Comparison of ENCODE assay signal across 9 cellular contexts in the genomic region with DNA sequence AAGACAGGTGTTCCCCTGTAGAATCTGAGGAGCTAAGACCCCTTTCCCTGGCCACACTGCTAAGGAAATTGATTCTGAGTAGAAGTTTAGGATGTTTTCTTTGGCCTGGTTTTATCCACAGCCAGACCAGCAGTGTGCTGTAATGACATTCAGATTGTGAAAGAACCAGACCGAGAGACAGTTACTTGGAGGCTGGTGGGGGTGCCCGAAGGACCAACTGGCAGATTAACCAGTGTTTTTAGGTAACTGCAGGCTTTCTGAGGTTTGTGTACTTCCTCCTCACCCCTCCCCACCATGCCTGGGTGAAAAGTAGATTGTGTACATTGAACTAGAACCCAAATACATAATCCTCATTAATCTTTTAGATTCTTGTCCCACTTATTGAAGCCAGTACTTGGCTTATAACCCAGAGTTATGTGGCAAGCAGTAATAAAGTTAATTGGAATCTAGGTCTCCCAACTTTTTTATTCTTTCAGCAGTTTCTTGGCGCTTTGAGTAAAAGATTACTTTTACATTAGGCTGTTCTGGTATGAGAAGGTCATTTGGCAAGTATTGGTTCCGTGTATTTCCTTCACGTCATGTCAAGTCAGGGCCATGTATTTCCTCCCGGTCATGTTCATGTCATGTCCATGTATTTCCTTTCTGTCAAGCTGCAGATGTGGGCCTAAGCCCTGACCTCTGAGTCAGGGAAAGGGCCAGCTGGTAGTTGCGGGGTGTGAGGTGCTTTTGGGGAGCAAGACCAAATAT.
A peak's percentile ranks its signal among the peaks of the same experiment; 100 is the strongest.
DNase-seq lines count a peak whose midpoint lies in the region; ATAC-seq, FAIRE-seq and TF ChIP-seq lines count a peak whose summit lies in the region.
"Had no signal": no experiment of that assay in that cellular context is flagged by ENCODE, and none has a peak within 500 bp of the region (broad histone marks: within the 10 kb centered on the region; RNA-seq: fewer than 3 reads in every experiment).

No MANE protein-coding gene starts in this region.

- DNase-seq in DMS 273 treated with DMSO at 0.1 percent for 48 hours (lab: John Stamatoyannopoulos, UW): peak; percentile 67
- DNase-seq in SKM-1 treated with dmso at 0.1 percent for 144 hours (lab: John Stamatoyannopoulos, UW; ENCODE audit: unreplicated experiment): peak; percentile 95
- peak; percentile 67 to 84 for DNase-seq in foreskin fibroblast
- DNase-seq in prostate gland (ENCODE audit: low spot score): no peak
- DNase-seq in NCI-H748 (lab: John Stamatoyannopoulos, UW; ENCODE audit: unreplicated experiment): no peak
- no peak for DNase-seq in ovary
- DNase-seq in T-helper 17 cell: no peak
- DNase-seq in GM19239 (ENCODE audit: insufficient read length, low spot score): no peak
- DNase-seq: central memory CD4-positive, alpha-beta T cell had no signal

- intact Hi-C loops in prostate gland (cut with DNase I) (no loop called here), ovary (cut with DNase I) (no loop called here)

- H3K27me3 Mint-ChIP-seq in T-helper 17 cell: no peaks in the 10 kb centered on the region

- H3K4me1 Mint-ChIP-seq in T-helper 17 cell: peaks cover 16% of the 10 kb centered on the region

- H3K9me3 ChIP-seq in prostate gland (no peaks in the 10 kb centered on the region), ovary (no peaks in the 10 kb centered on the region), T-helper 17 cell (ENCODE audit: control insufficient read depth, low read length, poor library complexity, severe bottlenecking) (no peaks in the 10 kb centered on the region)

- no peak for ATAC-seq in T-helper 17 cell

- TF ChIP-seq CTCF in foreskin fibroblast (IDR thresholded peaks at IDR 0.05; ENCODE audit: low read depth, low read length) (no peak), prostate gland (IDR thresholded peaks at IDR 0.05) (no peak), ovary (IDR thresholded peaks at IDR 0.05) (no peak)

- TF ChIP-seq POLR2A in prostate gland (IDR thresholded peaks at IDR 0.05) (no peak), ovary (IDR thresholded peaks at IDR 0.05) (no peak)

- no peak overlapping the region for H3K27ac Mint-ChIP-seq in T-helper 17 cell

- FAIRE-seq in GM19239 (lab: Jason Lieb, UNC): no peak

- H3K4me3 ChIP-seq in foreskin fibroblast (ENCODE audit: low read depth in 1 of 2, low read length in 2 of 2) (no peak overlapping the region), prostate gland (no peak overlapping the region), ovary (no peak overlapping the region)

- H3K4me1 ChIP-seq in prostate gland (replicated peaks) (peaks cover 6% of the 10 kb centered on the region), ovary (ENCODE audit: insufficient read depth) (peaks cover 29% of the 10 kb centered on the region)

- no peak overlapping the region for H3K4me3 Mint-ChIP-seq in T-helper 17 cell

- peak overlapping the region; percentile 17 to 56 for H3K27ac ChIP-seq in prostate gland
- no peak overlapping the region for H3K27ac ChIP-seq in ovary

- H3K27me3 ChIP-seq in prostate gland (replicated peaks; ENCODE audit: insufficient read depth) (no peaks in the 10 kb centered on the region), ovary (no peaks in the 10 kb centered on the region)

- no peaks in the 10 kb centered on the region for H3K36me3 Mint-ChIP-seq in T-helper 17 cell (ENCODE audit: low read depth)

- WGBS in prostate gland: 33% methylated on average over 7 of the region's 7 CpGs
- 58 to 63% (median 62%) methylated on average over 7 of the region's 7 CpGs for WGBS in ovary, 3 donors

- TF ChIP-seq EP300 in ovary (IDR thresholded peaks at IDR 0.05): no peak

- H3K36me3 ChIP-seq in prostate gland (no peaks in the 10 kb centered on the region), ovary (no peaks in the 10 kb centered on the region)

Comparison
In these comparisons a context has a peak if more than half of its experiments do, and no peak if none do; other contexts are left out.
1. DNase-seq: peak in DMS 273 treated with DMSO at 0.1 percent for 48 hours (single experiment), SKM-1 treated with dmso at 0.1 percent for 144 hours (single experiment) and foreskin fibroblast (2 of 2); none in prostate gland (single experiment), NCI-H748 (single experiment), ovary (0 of 5), T-helper 17 cell (0 of 3) and GM19239 (single experiment).
2. H3K27ac ChIP-seq: peak in prostate gland (2 of 2); none in ovary (0 of 2).